ENCODE assay signal across 1 cellular context in genomic region chr7:66114743-66115727, GRCh38.
TF ChIP-seq lines count a peak whose summit lies in the region.

CRCP (plus strand) TSS chr7:66114847; CDS start chr7:66114963, 116 bp downstream.

TF ChIP-seq in GM12878, 131 proteins besides CTCF, POLR2A, EP300 and RAD21 (continued from another document):
- TF ChIP-seq BCL3 (IDR thresholded peaks at IDR 0.05; ENCODE audit: borderline replicate concordance, insufficient read depth, low read depth, low read length, poor library complexity, severe bottlenecking): peak; percentile 45
- no peak for TF ChIP-seq ZNF24 (IDR thresholded peaks at IDR 0.05)
- no peak for TF ChIP-seq CBX3 (IDR thresholded peaks at IDR 0.05; ENCODE audit: borderline replicate concordance, low read depth)
- peak; percentile 88 for TF ChIP-seq LARP7 (IDR thresholded peaks at IDR 0.05)
- no peak for TF ChIP-seq KAT2A (conservative IDR thresholded peaks at IDR 0.05; ENCODE audit: control insufficient read depth, low read depth, low read length)
- TF ChIP-seq ZNF687 (IDR thresholded peaks at IDR 0.05): peak; percentile 93
- peak; percentile 75 for TF ChIP-seq IKZF1 (conservative IDR thresholded peaks at IDR 0.05)
TF ChIP-seq in GM12878: peak in this region for 42.
